Comparison of ENCODE assay signal across 8 cellular contexts in genomic region chr18:55778731-55779460, GRCh38.
DNase-seq lines count a peak whose midpoint lies in the region; TF ChIP-seq lines count a peak whose summit lies in the region.

No MANE protein-coding gene starts in this region.

- H3K4me1 ChIP-seq in duodenal mucosa (ENCODE audit: control insufficient read depth in 1 of 2, insufficient read depth in 2 of 2, low read length in 2 of 2), result no peaks in the 10 kb centered on the region
- H3K4me1 ChIP-seq in mucosa of stomach (ENCODE audit: control insufficient read depth, insufficient read depth, low read length), result no peaks in the 10 kb centered on the region

- H3K9me3 ChIP-seq in duodenal mucosa (ENCODE audit: control insufficient read depth in 1 of 2, low read length in 2 of 2) (no peaks in the 10 kb centered on the region), mucosa of stomach (ENCODE audit: control insufficient read depth, low read length) (no peaks in the 10 kb centered on the region)

- POLR2A ChIA-PET in activated CD4-positive, alpha-beta T cell treated with anti-CD3 and anti-CD28 coated beads, Interleukin-2, amount 10 ng/mL, durations not matched to agents 7 days and 5 days (lab: Charles Lee), result no interaction called here
- POLR2A ChIA-PET in GM10248 (lab: Yijun Ruan, JAX), result no interaction called here

- H3K27me3 Mint-ChIP-seq in activated CD4-positive, alpha-beta T cell treated with anti-CD3 and anti-CD28 coated beads, Interleukin-2, amount 10 ng/mL, durations not matched to agents 7 days and 5 days, result peaks cover 48% of the 10 kb centered on the region

- H3K9ac ChIP-seq in duodenal mucosa (ENCODE audit: low read depth in 1 of 2, low read length in 2 of 2) (peak overlapping the region in 1 of 2 donors; percentile 21), mucosa of stomach (ENCODE audit: low read length) (peak overlapping the region; percentile 31)

- H3K27ac Mint-ChIP-seq in activated CD4-positive, alpha-beta T cell treated with anti-CD3 and anti-CD28 coated beads, Interleukin-2, amount 10 ng/mL, durations not matched to agents 7 days and 5 days, result no peak overlapping the region

- H3K27me3 ChIP-seq in duodenal mucosa (ENCODE audit: control insufficient read depth in 1 of 2, insufficient read depth in 2 of 2, low read length in 2 of 2) (peaks cover 0 to 9% of the 10 kb centered on the region in 2 donors), mucosa of stomach (ENCODE audit: control insufficient read depth, insufficient read depth, low read length) (peaks cover 35% of the 10 kb centered on the region)

- H3K4me3 ChIP-seq in duodenal mucosa (ENCODE audit: low read depth in 1 of 2, low read length in 2 of 2) (peak overlapping the region; percentile 52 to 57), mucosa of stomach (ENCODE audit: low read length) (no peak overlapping the region)

- DNase-seq in activated CD4-positive, alpha-beta T cell treated with anti-CD3 and anti-CD28 coated beads, Interleukin-2, amount 10 ng/mL, durations not matched to agents 7 days and 5 days, result no peak
- no peak for DNase-seq in activated CD4-positive, alpha-beta T cell treated with anti-CD3 and anti-CD28 coated beads for 1 hour
- peak; percentile 41 for DNase-seq in NOMO-1 treated with dmso at 0.1 percent for 144 hours (lab: John Stamatoyannopoulos, UW; ENCODE audit: unreplicated experiment)
- DNase-seq in SHP77 treated with DMSO at 0.1 percent for 48 hours (lab: John Stamatoyannopoulos, UW), result no peak
- DNase-seq in GM10248 (ENCODE audit: extremely low spot score), result no peak
- no peak for DNase-seq in activated gamma-delta T cell (lab: John Stamatoyannopoulos, UW)

- peak overlapping the region; percentile 48 for H3K4me3 Mint-ChIP-seq in activated CD4-positive, alpha-beta T cell treated with anti-CD3 and anti-CD28 coated beads, Interleukin-2, amount 10 ng/mL, durations not matched to agents 7 days and 5 days

- no peaks in the 10 kb centered on the region for H3K9me3 Mint-ChIP-seq in activated CD4-positive, alpha-beta T cell treated with anti-CD3 and anti-CD28 coated beads, Interleukin-2, amount 10 ng/mL, durations not matched to agents 7 days and 5 days

- H3K27ac ChIP-seq in duodenal mucosa (ENCODE audit: low read depth, low read length), result no peak overlapping the region

- peaks cover 13% of the 10 kb centered on the region for H3K4me1 Mint-ChIP-seq in activated CD4-positive, alpha-beta T cell treated with anti-CD3 and anti-CD28 coated beads, Interleukin-2, amount 10 ng/mL, durations not matched to agents 7 days and 5 days

- TF ChIP-seq CTCF in GM10248 (IDR thresholded peaks at IDR 0.05; ENCODE audit: control extremely low read depth, extremely low read depth, low read depth, missing control alignments), result no peak

- H3K36me3 ChIP-seq in duodenal mucosa (ENCODE audit: control insufficient read depth in 1 of 2, insufficient read depth in 2 of 2, low read length in 2 of 2) (no peaks in the 10 kb centered on the region), mucosa of stomach (ENCODE audit: control insufficient read depth, insufficient read depth, low read length) (no peaks in the 10 kb centered on the region)

- CTCF ChIA-PET in activated CD4-positive, alpha-beta T cell treated with anti-CD3 and anti-CD28 coated beads, Interleukin-2, amount 10 ng/mL, durations not matched to agents 7 days and 5 days (lab: Charles Lee), result interaction anchor here (0.9 kb wide), 1 partner anchor 16 kb away, joined by 3 read pairs; no protein-coding TSS in a partner anchor
- CTCF ChIA-PET in GM10248 (lab: Yijun Ruan, JAX), result interaction anchor here (1.0 to 1.4 kb wide), 4 partner anchors 10 to 544 kb away, joined by 3 to 4 read pairs (median 3); no protein-coding TSS in a partner anchor

- no peaks in the 10 kb centered on the region for H3K36me3 Mint-ChIP-seq in activated CD4-positive, alpha-beta T cell treated with anti-CD3 and anti-CD28 coated beads, Interleukin-2, amount 10 ng/mL, durations not matched to agents 7 days and 5 days (ENCODE audit: low read depth)
